Comparison of ENCODE assay signal across 1 cellular context in genomic region chr1:172442404-172442803, GRCh38.
TF ChIP-seq lines count a peak whose summit lies in the region.

No MANE protein-coding gene starts in this region.

TF ChIP-seq in K562, 482 proteins besides CTCF, POLR2A, EP300 and RAD21 (continued from another document and continues in another):
- TF ChIP-seq SFPQ (IDR thresholded peaks at IDR 0.05; ENCODE audit: low read depth, low read length): no peak
- no peak for TF ChIP-seq GABPA (tag; conservative IDR thresholded peaks at IDR 0.05; ENCODE audit: low read depth)
- peak in 1 of 2 experiments; percentile 27; a peak in 1 of 4 replicates for TF ChIP-seq ZMIZ1 (IDR thresholded peaks at IDR 0.05; ENCODE audit: low read depth in 2 of 2, low read length in 2 of 2)
- peak; percentile 31 for TF ChIP-seq MGA (IDR thresholded peaks at IDR 0.05)
- TF ChIP-seq JUND (IDR thresholded peaks at IDR 0.05; ENCODE audit: borderline replicate concordance, low read depth, low read length): peak; percentile 87
- TF ChIP-seq JUND (tag; IDR thresholded peaks at IDR 0.05; ENCODE audit: borderline replicate concordance, low read depth, low read length): peak; percentile 80; the same call in 1 of the 3 replicates
- TF ChIP-seq POLR2G (IDR thresholded peaks at IDR 0.05; ENCODE audit: low read depth, low read length): no peak
- TF ChIP-seq E2F3 (CRISPR knock-in tag; IDR thresholded peaks at IDR 0.05): no peak
- TF ChIP-seq KDM1A (IDR thresholded peaks at IDR 0.05): peak; percentile 90 to 94
- no peak for TF ChIP-seq DDX20 (tag; IDR thresholded peaks at IDR 0.05; ENCODE audit: low read depth)
- no peak for TF ChIP-seq SMC3 (conservative IDR thresholded peaks at IDR 0.05; ENCODE audit: insufficient read depth, low read depth, low read length)
- peak in 1 of 2 experiments; percentile 62; a peak in 1 of 4 replicates for TF ChIP-seq ZNF639 (CRISPR knock-in tag; conservative IDR thresholded peaks at IDR 0.05 in 1 of 2, IDR thresholded peaks at IDR 0.05 in 1 of 2)
- TF ChIP-seq MAFG (tag; conservative IDR thresholded peaks at IDR 0.05): no peak
- peak; percentile 46 for TF ChIP-seq E2F8 (IDR thresholded peaks at IDR 0.05; ENCODE audit: low read depth, partially characterized antibody)
- TF ChIP-seq ZNF143 (CRISPR knock-in tag; IDR thresholded peaks at IDR 0.05): no peak
- peak; percentile 34 for TF ChIP-seq GTF2E2 (tag; IDR thresholded peaks at IDR 0.05)
- no peak for TF ChIP-seq ZNF232 (CRISPR knock-in tag; IDR thresholded peaks at IDR 0.05)
- peak; percentile 8 for TF ChIP-seq DACH1 (IDR thresholded peaks at IDR 0.05; ENCODE audit: partially characterized antibody)
- no peak for TF ChIP-seq FUS (optimal IDR thresholded peaks at IDR 0.05; ENCODE audit: low read depth, low read length)
- TF ChIP-seq EP400 (IDR thresholded peaks at IDR 0.05): peak; percentile 31; the same call in 1 of the 2 replicates
- TF ChIP-seq CREB5 (CRISPR knock-in tag; IDR thresholded peaks at IDR 0.05): no peak
- TF ChIP-seq SMAD4 (CRISPR knock-in tag; conservative IDR thresholded peaks at IDR 0.05): peak; percentile 76
- no peak for TF ChIP-seq SAFB (IDR thresholded peaks at IDR 0.05; ENCODE audit: borderline replicate concordance, low read depth, low read length)
- no peak for TF ChIP-seq ZNF668 (CRISPR knock-in tag; IDR thresholded peaks at IDR 0.05)
- TF ChIP-seq XRCC5 (IDR thresholded peaks at IDR 0.05; ENCODE audit: low read depth, low read length): no peak
- peak; percentile 34; the same call in 1 of the 2 replicates for TF ChIP-seq RNF2 (IDR thresholded peaks at IDR 0.05)
- no peak for TF ChIP-seq TCF7 (IDR thresholded peaks at IDR 0.05; ENCODE audit: borderline replicate concordance)
- no peak for TF ChIP-seq ZNF140 (CRISPR knock-in tag; IDR thresholded peaks at IDR 0.05)
- TF ChIP-seq SMARCC2 (IDR thresholded peaks at IDR 0.05; ENCODE audit: low read depth): peak; percentile 64; the same call in 1 of the 2 replicates
- TF ChIP-seq ZNF280A (IDR thresholded peaks at IDR 0.05; ENCODE audit: low read depth, partially characterized antibody): no peak
- no peak for TF ChIP-seq EGR1 (conservative IDR thresholded peaks at IDR 0.05)
- TF ChIP-seq ZNF584 (CRISPR knock-in tag; IDR thresholded peaks at IDR 0.05; ENCODE audit: low read depth): peak; percentile 76; the same call in 1 of the 2 replicates
- no peak for TF ChIP-seq ZNF436 (CRISPR knock-in tag; IDR thresholded peaks at IDR 0.05)
- TF ChIP-seq CBX3 (IDR thresholded peaks at IDR 0.05; ENCODE audit: borderline replicate concordance in 1 of 2, low read length in 2 of 2): no peak
- peak; percentile 66; the same call in 1 of the 2 replicates for TF ChIP-seq CTBP1 (IDR thresholded peaks at IDR 0.05; ENCODE audit: borderline replicate concordance)
